In genomic region chr10:70053212-70053895, GRCh38 we compare ENCODE assay signal across 7 cellular contexts. TPM values are rescaled to one million over a fixed set of nuclear protein-coding genes. Genes with fewer than 3 reads are reported as not detected.
DNase-seq lines count a peak whose midpoint lies in the region; ATAC-seq and TF ChIP-seq lines count a peak whose summit lies in the region.

No MANE protein-coding gene starts in this region.

- H3K36me3 ChIP-seq in naive thymus-derived CD4-positive, alpha-beta T cell (ENCODE audit: control insufficient read depth in 2 of 3, insufficient read depth in 3 of 3, low read length in 3 of 3), result no peaks in the 10 kb centered on the region

- H3K27me3 ChIP-seq in naive thymus-derived CD4-positive, alpha-beta T cell (ENCODE audit: control insufficient read depth in 2 of 2, insufficient read depth in 2 of 2, low read length in 2 of 2), result peaks cover 0 to 11% of the 10 kb centered on the region in 2 donors

- no peaks in the 10 kb centered on the region for H3K9me3 ChIP-seq in naive thymus-derived CD4-positive, alpha-beta T cell (ENCODE audit: control insufficient read depth in 2 of 3, low read length in 3 of 3)

- H3K27ac ChIP-seq in naive thymus-derived CD4-positive, alpha-beta T cell (ENCODE audit: low read depth, low read length), result no peak overlapping the region

- TF ChIP-seq CTCF in GM13976 (IDR thresholded peaks at IDR 0.05; ENCODE audit: borderline replicate concordance, control extremely low read depth, extremely low read depth, insufficient read depth, missing control alignments), result no peak

- intact Hi-C loops in naive thymus-derived CD4-positive, alpha-beta T cell (cut with micrococcal nuclease), result no loop called here

- H3K36me3 Mint-ChIP-seq in naive thymus-derived CD4-positive, alpha-beta T cell, result no peaks in the 10 kb centered on the region

- POLR2A ChIA-PET in naive thymus-derived CD4-positive, alpha-beta T cell (lab: Charles Lee), result no interaction called here

- H3K4me1 ChIP-seq in naive thymus-derived CD4-positive, alpha-beta T cell (ENCODE audit: control insufficient read depth in 2 of 2, insufficient read depth in 2 of 2, low read length in 2 of 2), result peaks cover 0 to 3% of the 10 kb centered on the region in 2 donors

- peaks cover 42 to 72% (median 50%) of the 10 kb centered on the region in 5 donors for H3K27me3 Mint-ChIP-seq in naive thymus-derived CD4-positive, alpha-beta T cell

- in situ Hi-C loops in GM13976 (cut with MboI; ENCODE audit: low sequenced_read_pairs, unreplicated experiment), result no loop called here

- peak overlapping the region in 8 of 10 donors; percentile 14 to 87 (median 76) for H3K4me3 Mint-ChIP-seq in naive thymus-derived CD4-positive, alpha-beta T cell

- CTCF ChIA-PET in naive thymus-derived CD4-positive, alpha-beta T cell (lab: Charles Lee), result no interaction called here

- DNase-seq in GM13976 (ENCODE audit: low spot score) (peak; percentile 38), SW480 (ENCODE audit: low spot score) (peak; percentile 3)
- peak in 1 of 9 donors; percentile 36 for DNase-seq in naive thymus-derived CD4-positive, alpha-beta T cell
- DNase-seq in effector CD4-positive, alpha-beta T cell, result no peak

- H3K4me1 Mint-ChIP-seq in naive thymus-derived CD4-positive, alpha-beta T cell, result peaks cover 5 to 18% (median 14%) of the 10 kb centered on the region in 7 donors

- peak; percentile 57 for ATAC-seq in esophagus mucosa
- ATAC-seq in naive thymus-derived CD4-positive, alpha-beta T cell, result no peak
- no peak for ATAC-seq in GM21529 (IDR thresholded peaks at IDR 0.05; ENCODE audit: unreplicated experiment)
- ATAC-seq in GM19467 (IDR thresholded peaks at IDR 0.05; ENCODE audit: unreplicated experiment), result no peak

- peak overlapping the region; percentile 26 for H3K4me3 ChIP-seq in naive thymus-derived CD4-positive, alpha-beta T cell (ENCODE audit: low read length)

- no peak overlapping the region for H3K27ac Mint-ChIP-seq in naive thymus-derived CD4-positive, alpha-beta T cell

- no peaks in the 10 kb centered on the region for H3K9me3 Mint-ChIP-seq in naive thymus-derived CD4-positive, alpha-beta T cell

RNA-seq across cellular contexts. Expression of gene MACROH2A2, which starts 0.7 kb away (rescaled TPM):
- total RNA-seq in esophagus mucosa, result 18.8 TPM
- total RNA-seq in naive thymus-derived CD4-positive, alpha-beta T cell, result 1 to 10 TPM; 3.1 to 6.0 (median 4.2) TPM
- 1 to 10 TPM; 3.8 to 4.6 TPM for polyA plus RNA-seq in naive thymus-derived CD4-positive, alpha-beta T cell
